Comparison of ENCODE assay signal across 19 cellular contexts in genomic region chr3:16412192-16412808, GRCh38.
DNase-seq lines count a peak whose midpoint lies in the region; ATAC-seq, FAIRE-seq and TF ChIP-seq lines count a peak whose summit lies in the region.
"Had no signal": no experiment of that assay in that cellular context is flagged by ENCODE, and none has a peak within 500 bp of the region (broad histone marks: within the 10 kb centered on the region; RNA-seq: fewer than 3 reads in every experiment).

No MANE protein-coding gene starts in this region.

- H3K4me3 Mint-ChIP-seq in activated CD8-positive, alpha-beta T cell treated with anti-CD3 and anti-CD28 coated beads for 36 hours: no peak overlapping the region
- no peak overlapping the region for H3K4me3 Mint-ChIP-seq in activated CD8-positive, alpha-beta T cell treated with anti-CD3 and anti-CD28 coated beads, Interleukin-2, amount 10 ng/mL, durations not matched to agents 7 days and 5 days
- H3K4me3 Mint-ChIP-seq in activated naive CD8-positive, alpha-beta T cell treated with anti-CD3 and anti-CD28 coated beads for 36 hours: no peak overlapping the region
- H3K4me3 Mint-ChIP-seq in stimulated activated naive B cell treated with anti-CD40 and anti-IgM and Interleukin-4, amounts not matched to agents 10 μg/mL and 1 μg/mL and 100 μg/mL, for 72 hours: peak overlapping the region; percentile 31 to 34
- H3K4me3 Mint-ChIP-seq: activated CD4-positive, alpha-beta memory T cell treated with anti-CD3 and anti-CD28 coated beads, Interleukin-2, amount 10 ng/mL, durations not matched to agents 7 days and 5 days had no signal

- peak overlapping the region; percentile 27 for H3K27ac Mint-ChIP-seq in activated CD8-positive, alpha-beta T cell treated with anti-CD3 and anti-CD28 coated beads for 36 hours
- no peak overlapping the region for H3K27ac Mint-ChIP-seq in activated CD8-positive, alpha-beta T cell treated with anti-CD3 and anti-CD28 coated beads, Interleukin-2, amount 10 ng/mL, durations not matched to agents 7 days and 5 days
- peak overlapping the region; percentile 9 for H3K27ac Mint-ChIP-seq in activated naive CD8-positive, alpha-beta T cell treated with anti-CD3 and anti-CD28 coated beads for 36 hours
- peak overlapping the region; percentile 89 for H3K27ac Mint-ChIP-seq in stimulated activated naive B cell treated with anti-CD40 and anti-IgM and Interleukin-4, amounts not matched to agents 10 μg/mL and 1 μg/mL and 100 μg/mL, for 72 hours
- H3K27ac Mint-ChIP-seq: activated CD4-positive, alpha-beta memory T cell treated with anti-CD3 and anti-CD28 coated beads, Interleukin-2, amount 10 ng/mL, durations not matched to agents 7 days and 5 days had no signal

- no peak for ATAC-seq in activated CD8-positive, alpha-beta T cell treated with anti-CD3 and anti-CD28 coated beads for 36 hours
- no peak for ATAC-seq in activated CD8-positive, alpha-beta T cell treated with anti-CD3 and anti-CD28 coated beads, Interleukin-2, amount 10 ng/mL, durations not matched to agents 7 days and 5 days
- ATAC-seq in HG02678 (IDR thresholded peaks at IDR 0.05; ENCODE audit: unreplicated experiment) (peak; percentile 43), omental fat pad (ENCODE audit: low FRiP score) (no peak)
- peak; percentile 54 to 57 for ATAC-seq in stimulated activated naive B cell treated with anti-CD40 and anti-IgM and Interleukin-4, amounts not matched to agents 10 μg/mL and 1 μg/mL and 100 μg/mL, for 72 hours (replicated peaks)
- ATAC-seq: lower lobe of right lung had no signal

- intact Hi-C loops in activated CD8-positive, alpha-beta T cell treated with anti-CD3 and anti-CD28 coated beads for 36 hours (cut with micrococcal nuclease): no loop called here

- DNase-seq in activated CD8-positive, alpha-beta T cell treated with anti-CD3 and anti-CD28 coated beads for 36 hours: no peak
- no peak for DNase-seq in activated CD8-positive, alpha-beta T cell treated with anti-CD3 and anti-CD28 coated beads, Interleukin-2, amount 10 ng/mL, durations not matched to agents 7 days and 5 days
- DNase-seq in activated naive CD8-positive, alpha-beta T cell treated with anti-CD3 and anti-CD28 coated beads for 36 hours: no peak
- DNase-seq in stimulated activated naive B cell treated with anti-CD40 and anti-IgM and Interleukin-4, amounts not matched to agents 10 μg/mL and 1 μg/mL and 100 μg/mL, for 72 hours: no peak
- DNase-seq in omental fat pad (ENCODE audit: low spot score) (no peak), RCC 7860 (ENCODE audit: low spot score) (no peak)
- no peak for DNase-seq in stimulated activated CD4-positive, alpha-beta T cell treated with anti-CD3 and anti-CD28 coated beads, Interleukin-4, amount 100 ng/mL, for 1 hour
- DNase-seq: activated CD4-positive, alpha-beta memory T cell treated with anti-CD3 and anti-CD28 coated beads, Interleukin-2, amount 10 ng/mL, durations not matched to agents 7 days and 5 days; adrenal gland; central memory CD4-positive, alpha-beta T cell; DMS53; effector memory CD4-positive, alpha-beta T cell; Kasumi-1; lower lobe of right lung; NCI-H1105 treated with DMSO at 0.1 percent for 48 hours; spleen; upper lobe of left lung had no signal

- POLR2A ChIA-PET in activated CD8-positive, alpha-beta T cell treated with anti-CD3 and anti-CD28 coated beads for 36 hours (lab: Charles Lee): no interaction called here
- POLR2A ChIA-PET in activated CD8-positive, alpha-beta T cell treated with anti-CD3 and anti-CD28 coated beads, Interleukin-2, amount 10 ng/mL, durations not matched to agents 7 days and 5 days (lab: Charles Lee): no interaction called here

- no peaks in the 10 kb centered on the region for H3K27me3 Mint-ChIP-seq in activated CD8-positive, alpha-beta T cell treated with anti-CD3 and anti-CD28 coated beads for 36 hours
- no peaks in the 10 kb centered on the region for H3K27me3 Mint-ChIP-seq in activated CD8-positive, alpha-beta T cell treated with anti-CD3 and anti-CD28 coated beads, Interleukin-2, amount 10 ng/mL, durations not matched to agents 7 days and 5 days (ENCODE audit: low read depth)
- no peaks in the 10 kb centered on the region for H3K27me3 Mint-ChIP-seq in activated naive CD8-positive, alpha-beta T cell treated with anti-CD3 and anti-CD28 coated beads for 36 hours
- H3K27me3 Mint-ChIP-seq in stimulated activated naive B cell treated with anti-CD40 and anti-IgM and Interleukin-4, amounts not matched to agents 10 μg/mL and 1 μg/mL and 100 μg/mL, for 72 hours: no peaks in the 10 kb centered on the region
- H3K27me3 Mint-ChIP-seq: activated CD4-positive, alpha-beta memory T cell treated with anti-CD3 and anti-CD28 coated beads, Interleukin-2, amount 10 ng/mL, durations not matched to agents 7 days and 5 days had no signal

- H3K36me3 Mint-ChIP-seq in activated CD8-positive, alpha-beta T cell treated with anti-CD3 and anti-CD28 coated beads for 36 hours (ENCODE audit: low read depth): peaks cover 39% of the 10 kb centered on the region
- H3K36me3 Mint-ChIP-seq in activated CD8-positive, alpha-beta T cell treated with anti-CD3 and anti-CD28 coated beads, Interleukin-2, amount 10 ng/mL, durations not matched to agents 7 days and 5 days (ENCODE audit: low read depth): peaks cover 50% of the 10 kb centered on the region
- H3K36me3 Mint-ChIP-seq in activated naive CD8-positive, alpha-beta T cell treated with anti-CD3 and anti-CD28 coated beads for 36 hours: peaks cover 44% of the 10 kb centered on the region
- H3K36me3 Mint-ChIP-seq in stimulated activated naive B cell treated with anti-CD40 and anti-IgM and Interleukin-4, amounts not matched to agents 10 μg/mL and 1 μg/mL and 100 μg/mL, for 72 hours: peaks cover 68 to 84% of the 10 kb centered on the region in 2 donors

- no peak for FAIRE-seq in RCC 7860 (lab: Jason Lieb, UNC)
- FAIRE-seq: H1 had no signal

- no peaks in the 10 kb centered on the region for H3K9me3 Mint-ChIP-seq in activated CD8-positive, alpha-beta T cell treated with anti-CD3 and anti-CD28 coated beads for 36 hours
- no peaks in the 10 kb centered on the region for H3K9me3 Mint-ChIP-seq in activated CD8-positive, alpha-beta T cell treated with anti-CD3 and anti-CD28 coated beads, Interleukin-2, amount 10 ng/mL, durations not matched to agents 7 days and 5 days (ENCODE audit: insufficient read depth)
- no peaks in the 10 kb centered on the region for H3K9me3 Mint-ChIP-seq in activated naive CD8-positive, alpha-beta T cell treated with anti-CD3 and anti-CD28 coated beads for 36 hours
- H3K9me3 Mint-ChIP-seq in stimulated activated naive B cell treated with anti-CD40 and anti-IgM and Interleukin-4, amounts not matched to agents 10 μg/mL and 1 μg/mL and 100 μg/mL, for 72 hours: no peaks in the 10 kb centered on the region
- H3K9me3 Mint-ChIP-seq: activated CD4-positive, alpha-beta memory T cell treated with anti-CD3 and anti-CD28 coated beads, Interleukin-2, amount 10 ng/mL, durations not matched to agents 7 days and 5 days had no signal

- no peak for TF ChIP-seq CTCF in activated CD8-positive, alpha-beta T cell treated with anti-CD3 and anti-CD28 coated beads for 36 hours (IDR thresholded peaks at IDR 0.05)
- no peak for TF ChIP-seq CTCF in omental fat pad (IDR thresholded peaks at IDR 0.05)

- CTCF ChIA-PET in activated CD8-positive, alpha-beta T cell treated with anti-CD3 and anti-CD28 coated beads for 36 hours (lab: Charles Lee): no interaction called here
- CTCF ChIA-PET in activated CD8-positive, alpha-beta T cell treated with anti-CD3 and anti-CD28 coated beads, Interleukin-2, amount 10 ng/mL, durations not matched to agents 7 days and 5 days (lab: Charles Lee): interaction anchor here (2.1 kb wide), 1 partner anchor 9 kb away, joined by 6 read pairs; no protein-coding TSS in a partner anchor

- peaks cover 55% of the 10 kb centered on the region for H3K4me1 Mint-ChIP-seq in activated CD8-positive, alpha-beta T cell treated with anti-CD3 and anti-CD28 coated beads for 36 hours (ENCODE audit: low read depth)
- peaks cover 23% of the 10 kb centered on the region for H3K4me1 Mint-ChIP-seq in activated CD8-positive, alpha-beta T cell treated with anti-CD3 and anti-CD28 coated beads, Interleukin-2, amount 10 ng/mL, durations not matched to agents 7 days and 5 days (ENCODE audit: low read depth)
- peaks cover 36% of the 10 kb centered on the region for H3K4me1 Mint-ChIP-seq in activated naive CD8-positive, alpha-beta T cell treated with anti-CD3 and anti-CD28 coated beads for 36 hours
- H3K4me1 Mint-ChIP-seq in stimulated activated naive B cell treated with anti-CD40 and anti-IgM and Interleukin-4, amounts not matched to agents 10 μg/mL and 1 μg/mL and 100 μg/mL, for 72 hours: peaks cover 55 to 80% of the 10 kb centered on the region in 2 donors

Comparison
In these comparisons a context has a peak if more than half of its experiments do, and no peak if none do; other contexts are left out.
1. ATAC-seq: peak in HG02678 (single experiment) and stimulated activated naive B cell treated with anti-CD40 and anti-IgM and Interleukin-4, amounts not matched to agents 10 μg/mL and 1 μg/mL and 100 μg/mL, for 72 hours (2 of 2); none in activated CD8-positive, alpha-beta T cell treated with anti-CD3 and anti-CD28 coated beads for 36 hours (single experiment), activated CD8-positive, alpha-beta T cell treated with anti-CD3 and anti-CD28 coated beads, Interleukin-2, amount 10 ng/mL, durations not matched to agents 7 days and 5 days (single experiment) and omental fat pad (single experiment).
2. H3K4me3 Mint-ChIP-seq: peak in stimulated activated naive B cell treated with anti-CD40 and anti-IgM and Interleukin-4, amounts not matched to agents 10 μg/mL and 1 μg/mL and 100 μg/mL, for 72 hours (2 of 2); none in activated CD8-positive, alpha-beta T cell treated with anti-CD3 and anti-CD28 coated beads for 36 hours (single experiment), activated CD8-positive, alpha-beta T cell treated with anti-CD3 and anti-CD28 coated beads, Interleukin-2, amount 10 ng/mL, durations not matched to agents 7 days and 5 days (single experiment) and activated naive CD8-positive, alpha-beta T cell treated with anti-CD3 and anti-CD28 coated beads for 36 hours (single experiment).